ENCODE assay signal across 1 cellular context in the genomic region with DNA sequence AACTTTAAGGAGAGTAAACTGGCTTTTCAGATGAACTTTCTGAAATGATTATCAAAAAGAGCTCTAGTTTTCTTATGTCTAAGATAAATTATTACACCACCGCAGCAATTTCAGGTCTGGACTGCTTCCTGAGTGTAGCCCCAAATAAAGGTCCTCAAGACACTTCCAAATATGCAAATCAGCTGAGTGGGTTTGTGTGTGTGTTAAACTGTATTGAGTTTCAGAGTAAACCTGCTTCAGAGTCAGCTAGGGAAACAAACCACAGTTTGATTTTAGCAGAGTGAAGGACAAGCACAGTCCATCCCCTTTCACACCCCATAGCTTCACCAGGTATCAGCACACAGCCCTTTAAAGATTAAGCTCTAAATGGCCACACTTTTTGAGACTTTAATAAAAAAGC.
TF ChIP-seq lines count a peak whose summit lies in the region.

No MANE protein-coding gene starts in this region.

TF ChIP-seq in GM23338, 12 proteins besides CTCF, POLR2A, EP300 and RAD21 (continued from another document):
- TF ChIP-seq, protein P1, sequence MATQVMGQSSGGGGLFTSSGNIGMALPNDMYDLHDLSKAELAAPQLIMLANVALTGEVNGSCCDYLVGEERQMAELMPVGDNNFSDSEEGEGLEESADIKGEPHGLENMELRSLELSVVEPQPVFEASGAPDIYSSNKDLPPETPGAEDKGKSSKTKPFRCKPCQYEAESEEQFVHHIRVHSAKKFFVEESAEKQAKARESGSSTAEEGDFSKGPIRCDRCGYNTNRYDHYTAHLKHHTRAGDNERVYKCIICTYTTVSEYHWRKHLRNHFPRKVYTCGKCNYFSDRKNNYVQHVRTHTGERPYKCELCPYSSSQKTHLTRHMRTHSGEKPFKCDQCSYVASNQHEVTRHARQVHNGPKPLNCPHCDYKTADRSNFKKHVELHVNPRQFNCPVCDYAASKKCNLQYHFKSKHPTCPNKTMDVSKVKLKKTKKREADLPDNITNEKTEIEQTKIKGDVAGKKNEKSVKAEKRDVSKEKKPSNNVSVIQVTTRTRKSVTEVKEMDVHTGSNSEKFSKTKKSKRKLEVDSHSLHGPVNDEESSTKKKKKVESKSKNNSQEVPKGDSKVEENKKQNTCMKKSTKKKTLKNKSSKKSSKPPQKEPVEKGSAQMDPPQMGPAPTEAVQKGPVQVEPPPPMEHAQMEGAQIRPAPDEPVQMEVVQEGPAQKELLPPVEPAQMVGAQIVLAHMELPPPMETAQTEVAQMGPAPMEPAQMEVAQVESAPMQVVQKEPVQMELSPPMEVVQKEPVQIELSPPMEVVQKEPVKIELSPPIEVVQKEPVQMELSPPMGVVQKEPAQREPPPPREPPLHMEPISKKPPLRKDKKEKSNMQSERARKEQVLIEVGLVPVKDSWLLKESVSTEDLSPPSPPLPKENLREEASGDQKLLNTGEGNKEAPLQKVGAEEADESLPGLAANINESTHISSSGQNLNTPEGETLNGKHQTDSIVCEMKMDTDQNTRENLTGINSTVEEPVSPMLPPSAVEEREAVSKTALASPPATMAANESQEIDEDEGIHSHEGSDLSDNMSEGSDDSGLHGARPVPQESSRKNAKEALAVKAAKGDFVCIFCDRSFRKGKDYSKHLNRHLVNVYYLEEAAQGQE (IDR thresholded peaks at IDR 0.05; ENCODE audit: unreplicated experiment) = no peak
- TF ChIP-seq NANOG (IDR thresholded peaks at IDR 0.05; ENCODE audit: borderline replicate concordance) (no peak), POLR2AphosphoS5 (IDR thresholded peaks at IDR 0.05; ENCODE audit: low read depth) (no peak), ZNF114 (CRISPR knock-in tag; IDR thresholded peaks at IDR 0.05) (no peak), CREB1 (CRISPR knock-in tag; IDR thresholded peaks at IDR 0.05; ENCODE audit: low read depth) (no peak), ETS1 (IDR thresholded peaks at IDR 0.05) (no peak), EZH2 (IDR thresholded peaks at IDR 0.05; ENCODE audit: low read depth, unreplicated experiment) (no peak), JUNB (IDR thresholded peaks at IDR 0.05; ENCODE audit: unreplicated experiment) (no peak), ZNF331 (CRISPR knock-in tag; IDR thresholded peaks at IDR 0.05; ENCODE audit: low read depth) (no peak)
